9 cellular contexts compared by ENCODE assay signal in the genomic region with DNA sequence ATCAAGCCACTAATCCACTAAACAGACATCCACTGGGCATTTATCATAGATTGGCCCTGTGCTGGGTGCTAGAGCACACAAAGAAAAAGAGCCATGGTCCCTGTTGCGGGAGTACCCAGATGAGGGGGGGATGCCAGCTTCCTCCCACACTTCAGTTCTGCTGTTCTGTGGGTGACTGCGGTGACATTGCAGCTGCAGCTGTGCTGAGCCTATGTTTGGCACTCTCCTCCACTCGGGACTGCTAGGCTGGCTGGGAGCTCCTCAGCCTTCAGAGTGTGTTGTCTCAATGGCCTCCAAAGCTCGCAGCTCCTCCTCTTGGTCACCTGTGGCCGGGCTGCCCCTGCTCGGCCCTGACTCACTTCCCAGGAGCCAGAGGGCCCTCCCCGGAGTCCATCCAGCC.
"Had no signal": no experiment of that assay in that cellular context is flagged by ENCODE, and none has a peak within 500 bp of the region (broad histone marks: within the 10 kb centered on the region; RNA-seq: fewer than 3 reads in every experiment).

No MANE protein-coding gene starts in this region.

- H3K4me3 ChIP-seq: GM23248, HAP-1, K562 had no signal

- H3K36me3 ChIP-seq: HAP-1 had no signal

- H3K9ac ChIP-seq: GM23248 had no signal

- H3K27ac ChIP-seq: GM23248 had no signal

- H3K9me3 ChIP-seq: HAP-1 had no signal

- ATAC-seq: HCT116, K562 had no signal

- H2AFZ ChIP-seq: GM23248 had no signal

- FAIRE-seq: HTR-8/SVneo, K562 had no signal

- DNase-seq: GM23248, GOT3, H7, HFFc6, IMR-90 had no signal
